ENCODE assay signal across 9 cellular contexts in genomic region chr4:181301735-181302380, GRCh38.
A peak's percentile ranks its signal among the peaks of the same experiment; 100 is the strongest.
DNase-seq lines count a peak whose midpoint lies in the region; ATAC-seq and TF ChIP-seq lines count a peak whose summit lies in the region.
"Had no signal": no experiment of that assay in that cellular context is flagged by ENCODE, and none has a peak within 500 bp of the region (broad histone marks: within the 10 kb centered on the region; RNA-seq: fewer than 3 reads in every experiment).

No MANE protein-coding gene starts in this region.

- intact Hi-C loops in Calu3 (cut with micrococcal nuclease; ENCODE audit: unreplicated experiment): loop anchor here (1.0 to 10.0 kb wide), 3 partner anchors 157 to 1623 kb away; no protein-coding TSS in a partner anchor

- H3K4me3 ChIP-seq in fibroblast of mammary gland (ENCODE audit: control insufficient read depth, low read depth, low read length) (no peak overlapping the region), H7 (ENCODE audit: insufficient read depth, low read depth, low read length) (no peak overlapping the region)

- no peaks in the 10 kb centered on the region for H3K36me3 ChIP-seq in H7 (replicated peaks; ENCODE audit: control insufficient read depth, insufficient read depth, low read length)
- H3K36me3 ChIP-seq: neutrophil had no signal

- H3K27ac Mint-ChIP-seq in Calu3 (ENCODE audit: unreplicated experiment) (no peak overlapping the region), immature natural killer cell (no peak overlapping the region)

- TF ChIP-seq CTCF in Calu3 (IDR thresholded peaks at IDR 0.05; ENCODE audit: unreplicated experiment): peak; percentile 43
- peak; percentile 56 for TF ChIP-seq CTCF in fibroblast of mammary gland (conservative IDR thresholded peaks at IDR 0.05; ENCODE audit: control insufficient read depth, insufficient read depth, low read depth, low read length)

- ATAC-seq in GM18861 (IDR thresholded peaks at IDR 0.05; ENCODE audit: unreplicated experiment): peak; percentile 49
- peak; percentile 71 for ATAC-seq in HG03575 (IDR thresholded peaks at IDR 0.05; ENCODE audit: extremely low read depth, insufficient number of reproducible peaks, low FRiP score, unreplicated experiment)

- H3K9me3 Mint-ChIP-seq in Calu3 (ENCODE audit: low read depth, unreplicated experiment) (no peaks in the 10 kb centered on the region), immature natural killer cell (peaks cover 0 to 17% (median 11%) of the 10 kb centered on the region in 6 donors)

- H3K36me3 Mint-ChIP-seq in Calu3 (ENCODE audit: insufficient read depth, unreplicated experiment): no peaks in the 10 kb centered on the region
- no peaks in the 10 kb centered on the region for H3K36me3 Mint-ChIP-seq in immature natural killer cell

- peak; percentile 69 for DNase-seq in Calu3
- DNase-seq in OCI-M1 (lab: John Stamatoyannopoulos, UW): peak; percentile 80
- DNase-seq in fibroblast of mammary gland (ENCODE audit: low read depth): peak; percentile 26
- DNase-seq in smooth muscle cell of the brain vasculature (ENCODE audit: low read depth, low spot score): peak; percentile 0
- DNase-seq in H7: no peak
- no peak for DNase-seq in immature natural killer cell

- H3K27me3 ChIP-seq in H7 (ENCODE audit: control insufficient read depth, insufficient read depth, low read length): no peaks in the 10 kb centered on the region
- H3K27me3 ChIP-seq: neutrophil had no signal

- CTCF ChIA-PET in Calu3 (lab: Charles Lee): interaction anchor here (0.7 to 2.4 kb wide), 2 partner anchors 227 to 520 kb away, joined by 7 to 16 read pairs; no protein-coding TSS in a partner anchor

- H3K4me3 Mint-ChIP-seq in Calu3 (ENCODE audit: low read depth, unreplicated experiment) (peak overlapping the region; percentile 56), immature natural killer cell (no peak overlapping the region)

- no TSS peak for BruUV-seq in Calu3 (replicated peaks; lab: Mats Ljungman, UMichigan)

- H3K4me1 Mint-ChIP-seq in Calu3 (ENCODE audit: low read depth, unreplicated experiment) (peaks cover 7% of the 10 kb centered on the region), immature natural killer cell (no peaks in the 10 kb centered on the region)

- no peaks in the 10 kb centered on the region for H3K27me3 Mint-ChIP-seq in Calu3 (ENCODE audit: unreplicated experiment)
- H3K27me3 Mint-ChIP-seq in immature natural killer cell (ENCODE audit: low read depth in 3 of 3): no peaks in the 10 kb centered on the region

Comparison
In these comparisons a context has a peak if more than half of its experiments do, and no peak if none do; other contexts are left out.
1. DNase-seq: peak in Calu3 (single experiment), OCI-M1 (single experiment), fibroblast of mammary gland (single experiment) and smooth muscle cell of the brain vasculature (single experiment); none in H7 (single experiment) and immature natural killer cell (0 of 3).